In the genomic region with DNA sequence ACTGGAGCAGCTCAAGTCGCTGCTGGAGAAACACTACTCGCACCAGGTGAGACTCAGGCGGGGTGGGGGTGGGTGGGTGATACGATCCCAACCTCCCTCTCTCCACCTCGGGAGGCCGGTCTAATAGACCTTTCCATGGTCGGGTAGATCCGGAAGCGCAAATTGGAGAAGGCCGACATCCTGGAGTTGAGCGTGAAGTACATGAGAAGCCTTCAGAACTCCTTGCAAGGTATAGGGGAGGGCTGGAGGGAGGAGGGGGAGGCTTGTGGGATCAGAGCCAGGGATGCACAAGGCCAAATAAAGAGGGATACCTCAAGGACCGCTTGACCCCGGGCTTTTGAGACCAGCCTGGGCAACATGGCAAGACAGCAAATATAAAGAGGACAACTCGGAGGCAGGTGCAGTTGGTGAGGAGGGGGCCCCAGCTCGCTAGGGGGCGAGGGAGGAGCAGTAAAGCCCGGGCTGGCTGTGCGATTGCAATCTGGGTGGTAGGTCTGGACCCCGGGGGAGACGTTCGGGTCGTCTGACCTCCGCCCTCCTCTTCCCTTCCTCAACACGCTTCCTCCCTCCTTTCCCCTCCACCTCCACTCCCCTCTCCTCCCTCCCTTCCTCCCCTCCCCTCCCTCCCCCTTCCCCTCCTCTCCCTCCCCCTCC, we compare ENCODE assay signal across 1 cellular context.
TF ChIP-seq lines count a peak whose summit lies in the region.

No MANE protein-coding gene starts in this region.

TF ChIP-seq in GM23338, 12 proteins besides CTCF, POLR2A, EP300 and RAD21 (continued from another document):
- TF ChIP-seq, protein P1, sequence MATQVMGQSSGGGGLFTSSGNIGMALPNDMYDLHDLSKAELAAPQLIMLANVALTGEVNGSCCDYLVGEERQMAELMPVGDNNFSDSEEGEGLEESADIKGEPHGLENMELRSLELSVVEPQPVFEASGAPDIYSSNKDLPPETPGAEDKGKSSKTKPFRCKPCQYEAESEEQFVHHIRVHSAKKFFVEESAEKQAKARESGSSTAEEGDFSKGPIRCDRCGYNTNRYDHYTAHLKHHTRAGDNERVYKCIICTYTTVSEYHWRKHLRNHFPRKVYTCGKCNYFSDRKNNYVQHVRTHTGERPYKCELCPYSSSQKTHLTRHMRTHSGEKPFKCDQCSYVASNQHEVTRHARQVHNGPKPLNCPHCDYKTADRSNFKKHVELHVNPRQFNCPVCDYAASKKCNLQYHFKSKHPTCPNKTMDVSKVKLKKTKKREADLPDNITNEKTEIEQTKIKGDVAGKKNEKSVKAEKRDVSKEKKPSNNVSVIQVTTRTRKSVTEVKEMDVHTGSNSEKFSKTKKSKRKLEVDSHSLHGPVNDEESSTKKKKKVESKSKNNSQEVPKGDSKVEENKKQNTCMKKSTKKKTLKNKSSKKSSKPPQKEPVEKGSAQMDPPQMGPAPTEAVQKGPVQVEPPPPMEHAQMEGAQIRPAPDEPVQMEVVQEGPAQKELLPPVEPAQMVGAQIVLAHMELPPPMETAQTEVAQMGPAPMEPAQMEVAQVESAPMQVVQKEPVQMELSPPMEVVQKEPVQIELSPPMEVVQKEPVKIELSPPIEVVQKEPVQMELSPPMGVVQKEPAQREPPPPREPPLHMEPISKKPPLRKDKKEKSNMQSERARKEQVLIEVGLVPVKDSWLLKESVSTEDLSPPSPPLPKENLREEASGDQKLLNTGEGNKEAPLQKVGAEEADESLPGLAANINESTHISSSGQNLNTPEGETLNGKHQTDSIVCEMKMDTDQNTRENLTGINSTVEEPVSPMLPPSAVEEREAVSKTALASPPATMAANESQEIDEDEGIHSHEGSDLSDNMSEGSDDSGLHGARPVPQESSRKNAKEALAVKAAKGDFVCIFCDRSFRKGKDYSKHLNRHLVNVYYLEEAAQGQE (IDR thresholded peaks at IDR 0.05; ENCODE audit: unreplicated experiment) = no peak
- TF ChIP-seq, protein P2, sequence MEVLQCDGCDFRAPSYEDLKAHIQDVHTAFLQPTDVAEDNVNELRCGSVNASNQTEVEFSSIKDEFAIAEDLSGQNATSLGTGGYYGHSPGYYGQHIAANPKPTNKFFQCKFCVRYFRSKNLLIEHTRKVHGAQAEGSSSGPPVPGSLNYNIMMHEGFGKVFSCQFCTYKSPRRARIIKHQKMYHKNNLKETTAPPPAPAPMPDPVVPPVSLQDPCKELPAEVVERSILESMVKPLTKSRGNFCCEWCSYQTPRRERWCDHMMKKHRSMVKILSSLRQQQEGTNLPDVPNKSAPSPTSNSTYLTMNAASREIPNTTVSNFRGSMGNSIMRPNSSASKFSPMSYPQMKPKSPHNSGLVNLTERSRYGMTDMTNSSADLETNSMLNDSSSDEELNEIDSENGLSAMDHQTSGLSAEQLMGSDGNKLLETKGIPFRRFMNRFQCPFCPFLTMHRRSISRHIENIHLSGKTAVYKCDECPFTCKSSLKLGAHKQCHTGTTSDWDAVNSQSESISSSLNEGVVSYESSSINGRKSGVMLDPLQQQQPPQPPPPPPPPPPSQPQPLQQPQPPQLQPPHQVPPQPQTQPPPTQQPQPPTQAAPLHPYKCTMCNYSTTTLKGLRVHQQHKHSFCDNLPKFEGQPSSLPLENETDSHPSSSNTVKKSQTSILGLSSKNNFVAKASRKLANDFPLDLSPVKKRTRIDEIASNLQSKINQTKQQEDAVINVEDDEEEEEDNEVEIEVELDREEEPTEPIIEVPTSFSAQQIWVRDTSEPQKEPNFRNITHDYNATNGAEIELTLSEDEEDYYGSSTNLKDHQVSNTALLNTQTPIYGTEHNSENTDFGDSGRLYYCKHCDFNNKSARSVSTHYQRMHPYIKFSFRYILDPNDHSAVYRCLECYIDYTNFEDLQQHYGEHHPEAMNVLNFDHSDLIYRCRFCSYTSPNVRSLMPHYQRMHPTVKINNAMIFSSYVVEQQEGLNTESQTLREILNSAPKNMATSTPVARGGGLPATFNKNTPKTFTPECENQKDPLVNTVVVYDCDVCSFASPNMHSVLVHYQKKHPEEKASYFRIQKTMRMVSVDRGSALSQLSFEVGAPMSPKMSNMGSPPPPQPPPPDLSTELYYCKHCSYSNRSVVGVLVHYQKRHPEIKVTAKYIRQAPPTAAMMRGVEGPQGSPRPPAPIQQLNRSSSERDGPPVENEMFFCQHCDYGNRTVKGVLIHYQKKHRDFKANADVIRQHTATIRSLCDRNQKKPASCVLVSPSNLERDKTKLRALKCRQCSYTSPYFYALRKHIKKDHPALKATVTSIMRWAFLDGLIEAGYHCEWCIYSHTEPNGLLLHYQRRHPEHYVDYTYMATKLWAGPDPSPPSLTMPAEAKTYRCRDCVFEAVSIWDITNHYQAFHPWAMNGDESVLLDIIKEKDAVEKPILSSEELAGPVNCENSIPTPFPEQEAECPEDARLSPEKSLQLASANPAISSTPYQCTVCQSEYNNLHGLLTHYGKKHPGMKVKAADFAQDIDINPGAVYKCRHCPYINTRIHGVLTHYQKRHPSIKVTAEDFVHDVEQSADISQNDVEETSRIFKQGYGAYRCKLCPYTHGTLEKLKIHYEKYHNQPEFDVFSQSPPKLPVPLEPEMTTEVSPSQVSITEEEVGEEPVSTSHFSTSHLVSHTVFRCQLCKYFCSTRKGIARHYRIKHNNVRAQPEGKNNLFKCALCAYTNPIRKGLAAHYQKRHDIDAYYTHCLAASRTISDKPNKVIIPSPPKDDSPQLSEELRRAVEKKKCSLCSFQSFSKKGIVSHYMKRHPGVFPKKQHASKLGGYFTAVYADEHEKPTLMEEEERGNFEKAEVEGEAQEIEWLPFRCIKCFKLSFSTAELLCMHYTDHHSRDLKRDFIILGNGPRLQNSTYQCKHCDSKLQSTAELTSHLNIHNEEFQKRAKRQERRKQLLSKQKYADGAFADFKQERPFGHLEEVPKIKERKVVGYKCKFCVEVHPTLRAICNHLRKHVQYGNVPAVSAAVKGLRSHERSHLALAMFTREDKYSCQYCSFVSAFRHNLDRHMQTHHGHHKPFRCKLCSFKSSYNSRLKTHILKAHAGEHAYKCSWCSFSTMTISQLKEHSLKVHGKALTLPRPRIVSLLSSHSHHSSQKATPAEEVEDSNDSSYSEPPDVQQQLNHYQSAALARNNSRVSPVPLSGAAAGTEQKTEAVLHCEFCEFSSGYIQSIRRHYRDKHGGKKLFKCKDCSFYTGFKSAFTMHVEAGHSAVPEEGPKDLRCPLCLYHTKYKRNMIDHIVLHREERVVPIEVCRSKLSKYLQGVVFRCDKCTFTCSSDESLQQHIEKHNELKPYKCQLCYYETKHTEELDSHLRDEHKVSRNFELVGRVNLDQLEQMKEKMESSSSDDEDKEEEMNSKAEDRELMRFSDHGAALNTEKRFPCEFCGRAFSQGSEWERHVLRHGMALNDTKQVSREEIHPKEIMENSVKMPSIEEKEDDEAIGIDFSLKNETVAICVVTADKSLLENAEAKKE (CRISPR knock-in tag; IDR thresholded peaks at IDR 0.05) = no peak
